In genomic region chr1:151058682-151059341, GRCh38 we compare ENCODE assay signal across 8 cellular contexts. TPM values are rescaled to one million over a fixed set of nuclear protein-coding genes. Genes with fewer than 3 reads are reported as not detected.
DNase-seq lines count a peak whose midpoint lies in the region; ATAC-seq, FAIRE-seq and TF ChIP-seq lines count a peak whose summit lies in the region.

No MANE protein-coding gene starts in this region.

- H3K27me3 Mint-ChIP-seq in activated CD4-positive, alpha-beta memory T cell treated with anti-CD3 and anti-CD28 coated beads for 36 hours, result no peaks in the 10 kb centered on the region

- H3K36me3 ChIP-seq in gastroesophageal sphincter (peaks cover 0 to 29% of the 10 kb centered on the region in 2 donors), ovary (no peaks in the 10 kb centered on the region)

- TF ChIP-seq EP300 in Ishikawa (IDR thresholded peaks at IDR 0.05; ENCODE audit: borderline replicate concordance), result peak; percentile 15; the same call in 1 of the 2 replicates
- no peak for TF ChIP-seq EP300 in gastroesophageal sphincter (IDR thresholded peaks at IDR 0.05)
- no peak for TF ChIP-seq EP300 in ovary (IDR thresholded peaks at IDR 0.05)

- intact Hi-C loops in activated CD4-positive, alpha-beta memory T cell treated with anti-CD3 and anti-CD28 coated beads for 36 hours (cut with micrococcal nuclease), result loop anchor here (1.0 to 10.0 kb wide), 5 partner anchors 11 to 694 kb away; partner anchors contain the start of genes GABPB2, PIP5K1A, RPRD2 and TNFAIP8L2
- intact Hi-C loops in ovary (cut with DNase I), result no loop called here

- H3K27me3 ChIP-seq in gastroesophageal sphincter (no peaks in the 10 kb centered on the region), ovary (no peaks in the 10 kb centered on the region)

- H3K4me3 ChIP-seq in gastroesophageal sphincter (peak overlapping the region; percentile 90 to 95), ovary (peak overlapping the region; percentile 95)

- H3K27ac ChIP-seq in gastroesophageal sphincter (peak overlapping the region; percentile 76 to 95 (median 94)), ovary (peak overlapping the region; percentile 72 to 73)

- no peaks in the 10 kb centered on the region for H3K9me3 Mint-ChIP-seq in activated CD4-positive, alpha-beta memory T cell treated with anti-CD3 and anti-CD28 coated beads for 36 hours

- POLR2A ChIA-PET in activated CD4-positive, alpha-beta memory T cell treated with anti-CD3 and anti-CD28 coated beads for 36 hours (lab: Charles Lee), result interaction anchor here (0.7 to 3.9 kb wide), 9 partner anchors 9 to 240 kb away, joined by 3 to 28 read pairs (median 8); partner anchors contain the start of genes C1orf56, GABPB2, MINDY1 and TNFAIP8L2

- no peak for FAIRE-seq in D721Med (lab: Jason Lieb, UNC)

- peak overlapping the region; percentile 99 for H3K27ac Mint-ChIP-seq in activated CD4-positive, alpha-beta memory T cell treated with anti-CD3 and anti-CD28 coated beads for 36 hours

- DNase-seq in COLO668 (lab: John Stamatoyannopoulos, UW; ENCODE audit: unreplicated experiment) (peak; percentile 86), ovary (peak in 4 of 5 donors; percentile 41 to 59 (median 52)), D721Med (ENCODE audit: insufficient read length, low spot score) (no peak)
- DNase-seq in activated CD4-positive, alpha-beta memory T cell treated with anti-CD3 and anti-CD28 coated beads for 36 hours, result no peak

- H3K4me3 Mint-ChIP-seq in activated CD4-positive, alpha-beta memory T cell treated with anti-CD3 and anti-CD28 coated beads for 36 hours, result peak overlapping the region; percentile 98

- no peaks in the 10 kb centered on the region for H3K9me3 ChIP-seq in gastroesophageal sphincter
- H3K9me3 ChIP-seq in ovary, result no peaks in the 10 kb centered on the region

- 0% methylated on average over 1 to 9 of the region's 18 CpGs for WGBS in gastroesophageal sphincter (ENCODE audit: low coverage in 1 of 2), 2 donors
- WGBS in ovary, 3 donors, result 0 to 2% (median 1%) methylated on average over 18 of the region's 18 CpGs

- peaks cover 0 to 55% (median 13%) of the 10 kb centered on the region in 3 donors for H3K4me1 ChIP-seq in gastroesophageal sphincter
- H3K4me1 ChIP-seq in ovary (ENCODE audit: insufficient read depth), result peaks cover 13% of the 10 kb centered on the region

- CTCF ChIA-PET in activated CD4-positive, alpha-beta memory T cell treated with anti-CD3 and anti-CD28 coated beads for 36 hours (lab: Charles Lee), result interaction anchor here (0.6 to 5.0 kb wide), 11 partner anchors 8 to 98 kb away, joined by 3 to 56 read pairs (median 5); partner anchors contain the start of genes C1orf56, GABPB2 and TNFAIP8L2

- TF ChIP-seq POLR2A in gastroesophageal sphincter (IDR thresholded peaks at IDR 0.05) (no peak), ovary (IDR thresholded peaks at IDR 0.05) (no peak)

- TF ChIP-seq RAD21 in Ishikawa (IDR thresholded peaks at IDR 0.05; ENCODE audit: low read depth), result no peak

- no peak for TF ChIP-seq CTCF in gastroesophageal sphincter (IDR thresholded peaks at IDR 0.05)
- no peak for TF ChIP-seq CTCF in ovary (IDR thresholded peaks at IDR 0.05)
- TF ChIP-seq CTCF in D721Med (IDR thresholded peaks at IDR 0.05; ENCODE audit: insufficient read depth, missing control alignments), result no peak

- no peak for ATAC-seq in gastroesophageal sphincter
- ATAC-seq in HG03159 (IDR thresholded peaks at IDR 0.05; ENCODE audit: unreplicated experiment), result no peak
- no peak for ATAC-seq in GM19452 (IDR thresholded peaks at IDR 0.05; ENCODE audit: unreplicated experiment)

- H3K36me3 Mint-ChIP-seq in activated CD4-positive, alpha-beta memory T cell treated with anti-CD3 and anti-CD28 coated beads for 36 hours, result peaks cover 52% of the 10 kb centered on the region

- peaks cover 58% of the 10 kb centered on the region for H3K4me1 Mint-ChIP-seq in activated CD4-positive, alpha-beta memory T cell treated with anti-CD3 and anti-CD28 coated beads for 36 hours (ENCODE audit: low read depth)

TF ChIP-seq in Ishikawa, 13 proteins besides CTCF, POLR2A, EP300 and RAD21:
- TF ChIP-seq REST (IDR thresholded peaks at IDR 0.05; ENCODE audit: low read depth), result no peak
- TF ChIP-seq EGR1 (IDR thresholded peaks at IDR 0.05), result no peak
- TF ChIP-seq ZBTB7A (IDR thresholded peaks at IDR 0.05; ENCODE audit: low read depth), result no peak
- TF ChIP-seq TCF12 (IDR thresholded peaks at IDR 0.05; ENCODE audit: low read depth), result peak; percentile 73
- peak; percentile 71 for TF ChIP-seq MAX (IDR thresholded peaks at IDR 0.05)
- peak; percentile 30; the same call in 1 of the 2 replicates for TF ChIP-seq FOXM1 (IDR thresholded peaks at IDR 0.05; ENCODE audit: borderline replicate concordance, low read depth)
- no peak for TF ChIP-seq USF1 (IDR thresholded peaks at IDR 0.05)
- peak; percentile 66 for TF ChIP-seq NFIC (IDR thresholded peaks at IDR 0.05)
- no peak for TF ChIP-seq TEAD4 (IDR thresholded peaks at IDR 0.05)
- peak; percentile 55; the same call in 1 of the 2 replicates for TF ChIP-seq TAF1 (IDR thresholded peaks at IDR 0.05; ENCODE audit: low read depth)
- TF ChIP-seq YY1 (IDR thresholded peaks at IDR 0.05; ENCODE audit: low read depth), result peak; percentile 47
- no peak for TF ChIP-seq CREB1 (IDR thresholded peaks at IDR 0.05; ENCODE audit: low read depth)
- TF ChIP-seq CEBPB (IDR thresholded peaks at IDR 0.05), result no peak

RNA-seq across cellular contexts. Expression of gene CDC42SE1, which starts 0.6 kb away (rescaled TPM):
- 100 to 1,000 TPM; 135 to 136 TPM for total RNA-seq in activated CD4-positive, alpha-beta memory T cell treated with anti-CD3 and anti-CD28 coated beads for 36 hours
- 10 to 100 TPM; 51.2 to 56.0 (median 54.4) TPM for total RNA-seq in gastroesophageal sphincter
- 10 to 100 TPM; 37.6 to 81.9 (median 56.3) TPM for total RNA-seq in ovary
- polyA plus RNA-seq in ovary, result 10 to 100 TPM; 26.0 to 73.4 TPM

RNA-seq across cellular contexts. Expression of gene MLLT11, which starts 1.4 kb away (rescaled TPM):
- 1 to 10 TPM; 1.9 to 2.4 TPM for total RNA-seq in activated CD4-positive, alpha-beta memory T cell treated with anti-CD3 and anti-CD28 coated beads for 36 hours
- total RNA-seq in gastroesophageal sphincter (1 to 10 TPM in 2 of 4 donors, under 1 TPM in 2; 0.16 to 1.8 (median 1.1) TPM), ovary (1 to 10 TPM; 1.3 to 9.5 (median 2.4) TPM)
- 1 to 10 TPM; 1.1 to 3.6 TPM for polyA plus RNA-seq in ovary

RNA-seq across cellular contexts. Expression of gene C1orf56, which starts 11.3 kb away (rescaled TPM):
- 1 to 10 TPM; 1.5 to 1.8 TPM for total RNA-seq in activated CD4-positive, alpha-beta memory T cell treated with anti-CD3 and anti-CD28 coated beads for 36 hours
- 1 to 10 TPM; 3.7 to 9.8 (median 7.0) TPM for total RNA-seq in gastroesophageal sphincter
- 1 to 10 TPM; 3.9 to 9.1 (median 7.3) TPM for total RNA-seq in ovary
- polyA plus RNA-seq in ovary, result 1 to 10 TPM; 2.6 to 6.6 TPM

RNA-seq across cellular contexts. Expression of gene GABPB2, which starts 11.7 kb away (rescaled TPM):
- total RNA-seq in activated CD4-positive, alpha-beta memory T cell treated with anti-CD3 and anti-CD28 coated beads for 36 hours, result 10 to 100 TPM; 13.6 to 14.9 TPM
- total RNA-seq in gastroesophageal sphincter (10 to 100 TPM; 20.6 to 28.5 (median 21.6) TPM), ovary (10 to 100 TPM; 12.6 to 28.1 (median 24.2) TPM)
- 10 to 100 TPM; 11.4 to 20.6 TPM for polyA plus RNA-seq in ovary

RNA-seq across cellular contexts. Expression of gene BNIPL, which starts 22.4 kb away (rescaled TPM):
- 1 to 10 TPM in 1 of 2 experiments, under 1 TPM in 1; 0.64 to 1.3 TPM for total RNA-seq in activated CD4-positive, alpha-beta memory T cell treated with anti-CD3 and anti-CD28 coated beads for 36 hours
- 1 to 10 TPM in 1 of 4 donors, under 1 TPM in 3; 0.13 to 6.1 (median 0.70) TPM for total RNA-seq in gastroesophageal sphincter
- total RNA-seq in ovary, result 10 to 100 TPM in 1 of 7 donors, 1 to 10 TPM in 1, under 1 TPM in 5; 0.17 to 10.6 (median 0.60) TPM
- under 1 TPM; 0.13 to 0.32 TPM for polyA plus RNA-seq in ovary

Comparison
In these comparisons a context has a peak if more than half of its experiments do, and no peak if none do; other contexts are left out.
1. DNase-seq: peak in COLO668 (single experiment) and ovary (4 of 5); none in activated CD4-positive, alpha-beta memory T cell treated with anti-CD3 and anti-CD28 coated beads for 36 hours (single experiment) and D721Med (single experiment).